In genomic region chr10:48418189-48418588, GRCh38 we compare ENCODE assay signal across 15 cellular contexts.
DNase-seq lines count a peak whose midpoint lies in the region; ATAC-seq, FAIRE-seq and TF ChIP-seq lines count a peak whose summit lies in the region.
"Had no signal": no experiment of that assay in that cellular context is flagged by ENCODE, and none has a peak within 500 bp of the region (broad histone marks: within the 10 kb centered on the region; RNA-seq: fewer than 3 reads in every experiment).

No MANE protein-coding gene starts in this region.

- H3K27me3 Mint-ChIP-seq in chondrocyte (ENCODE audit: low read depth) (no peaks in the 10 kb centered on the region), progenitor cell of endocrine pancreas (no peaks in the 10 kb centered on the region)
- H3K27me3 Mint-ChIP-seq: CD4-positive, alpha-beta T cell had no signal

- TF ChIP-seq CTCF in D721Med (IDR thresholded peaks at IDR 0.05; ENCODE audit: insufficient read depth, missing control alignments) (no peak), chondrocyte (IDR thresholded peaks at IDR 0.05) (no peak), progenitor cell of endocrine pancreas (IDR thresholded peaks at IDR 0.05; ENCODE audit: unreplicated experiment) (no peak), BE2C (IDR thresholded peaks at IDR 0.05; ENCODE audit: low read depth, low read length) (no peak)

- H3K4me1 Mint-ChIP-seq in chondrocyte (ENCODE audit: low read depth) (peaks cover 26% of the 10 kb centered on the region), progenitor cell of endocrine pancreas (ENCODE audit: low read depth) (peaks cover 26% of the 10 kb centered on the region)

- no peaks in the 10 kb centered on the region for H3K36me3 ChIP-seq in BE2C
- H3K36me3 ChIP-seq: SJCRH30 had no signal

- ATAC-seq in HG03175 (IDR thresholded peaks at IDR 0.05; ENCODE audit: unreplicated experiment), result peak; percentile 45
- ATAC-seq in HG03097 (IDR thresholded peaks at IDR 0.05; ENCODE audit: low FRiP score, unreplicated experiment), result no peak

- no peaks in the 10 kb centered on the region for H3K4me1 ChIP-seq in BE2C
- H3K4me1 ChIP-seq: SJCRH30 had no signal

- H3K4me3 Mint-ChIP-seq in chondrocyte (ENCODE audit: unreplicated experiment) (no peak overlapping the region), progenitor cell of endocrine pancreas (ENCODE audit: low read depth) (no peak overlapping the region)
- H3K4me3 Mint-ChIP-seq: CD4-positive, alpha-beta T cell had no signal

- H3K36me3 Mint-ChIP-seq in chondrocyte (ENCODE audit: low read depth) (peaks cover 2% of the 10 kb centered on the region), progenitor cell of endocrine pancreas (ENCODE audit: insufficient read depth) (peaks cover 6% of the 10 kb centered on the region)

- no peaks in the 10 kb centered on the region for H3K27me3 ChIP-seq in BE2C
- H3K27me3 ChIP-seq: SJCRH30 had no signal

- H3K27ac Mint-ChIP-seq in chondrocyte (ENCODE audit: unreplicated experiment), result peak overlapping the region; percentile 17
- H3K27ac Mint-ChIP-seq in progenitor cell of endocrine pancreas, result peak overlapping the region; percentile 57
- H3K27ac Mint-ChIP-seq: CD4-positive, alpha-beta T cell had no signal

- H3K9me3 ChIP-seq in BE2C, result no peaks in the 10 kb centered on the region
- H3K9me3 ChIP-seq: SJCRH30 had no signal

- H3K9me3 Mint-ChIP-seq in chondrocyte (ENCODE audit: low read depth) (peaks cover under 1% of the 10 kb centered on the region), progenitor cell of endocrine pancreas (ENCODE audit: low read depth) (no peaks in the 10 kb centered on the region)
- H3K9me3 Mint-ChIP-seq: CD4-positive, alpha-beta T cell had no signal

- no peak for DNase-seq in D721Med (ENCODE audit: insufficient read length, low spot score)
- DNase-seq in chondrocyte (ENCODE audit: low spot score), result no peak
- no peak for DNase-seq in progenitor cell of endocrine pancreas (ENCODE audit: low spot score, unreplicated experiment)
- DNase-seq in BE2C, result no peak
- DNase-seq in NCI-H2196 treated with DMSO at 0.1 percent for 48 hours (lab: John Stamatoyannopoulos, UW; ENCODE audit: unreplicated experiment), result no peak
- no peak for DNase-seq in activated gamma-delta T cell (lab: John Stamatoyannopoulos, UW)
- DNase-seq: CD4-positive, alpha-beta T cell; GM23248; NCI-H187; NCI-H526; RPMI8226; SJCRH30 had no signal

- no peak overlapping the region for H3K4me3 ChIP-seq in BE2C (ENCODE audit: low read depth, low read length)
- H3K4me3 ChIP-seq: GM23248, SJCRH30 had no signal

- peak; percentile 93 for FAIRE-seq in D721Med (lab: Jason Lieb, UNC)
- FAIRE-seq: GM12892 had no signal
